ENCODE assay signal across 8 cellular contexts in genomic region chr2:55616509-55617159, GRCh38. TPM values are rescaled to one million over a fixed set of nuclear protein-coding genes. Genes with fewer than 3 reads are reported as not detected.
DNase-seq lines count a peak whose midpoint lies in the region; ATAC-seq, FAIRE-seq and TF ChIP-seq lines count a peak whose summit lies in the region.

No MANE protein-coding gene starts in this region.

- H3K9me3 ChIP-seq in WERI-Rb-1 (ENCODE audit: severe bottlenecking) (no peaks in the 10 kb centered on the region), H1 (ENCODE audit: insufficient read depth in 2 of 2, low read depth in 1 of 2, low read length in 1 of 2) (no peaks in the 10 kb centered on the region), mononuclear cell (ENCODE audit: low read depth, low read length) (no peaks in the 10 kb centered on the region), vagina (no peaks in the 10 kb centered on the region)

- H2AK5ac ChIP-seq in H1 (ENCODE audit: low read depth, low read length), result no peak overlapping the region

- H4K8ac ChIP-seq in H1 (ENCODE audit: extremely low read depth, insufficient read depth, low read length), result peak overlapping the region; percentile 98; the same call in 1 of the 2 replicates

- ATAC-seq in HG02852 (IDR thresholded peaks at IDR 0.05; ENCODE audit: unreplicated experiment), result peak; percentile 11

- H3K4me1 ChIP-seq in H1 (replicated peaks in 1 of 4; ENCODE audit: control insufficient read depth in 3 of 4, insufficient read depth in 4 of 4, low read length in 3 of 4) (peaks cover 0 to 3% (median 0%) of the 10 kb centered on the region in 4 experiments; a peak in 1 of 7 replicates), mononuclear cell (ENCODE audit: insufficient read depth, low read length) (peaks cover 36% of the 10 kb centered on the region), vagina (peaks cover 50% of the 10 kb centered on the region)

- no peak overlapping the region for H3K18ac ChIP-seq in H1 (ENCODE audit: extremely low read depth, low read length)

- 3% methylated on average over 23 of the region's 23 CpGs; no CpG with 5 or more reads in 1 of the 2 experiments for WGBS in H1 (ENCODE audit: extremely low coverage in 1 of 2, insufficient coverage in 1 of 2, insufficient read length in 1 of 2, insufficient replicate concordance in 2 of 2, low coverage in 1 of 2, low lambda C conversion rate in 2 of 2, missing lambda C conversion rate in 1 of 2), 2 experiments

- H2AFZ ChIP-seq in H1 (ENCODE audit: low read length), result 0 out of 2 replicates have a peak overlapping the region, but pooled peaks have one; percentile 27

- H4K5ac ChIP-seq in H1 (ENCODE audit: insufficient read length, low read depth, low read length), result peak overlapping the region; percentile 69

- H3K9ac ChIP-seq in H1 (replicated peaks in 1 of 4; ENCODE audit: extremely low read depth in 1 of 4, low read depth in 3 of 4, low read length in 3 of 4), result peak overlapping the region; percentile 90 to 98 (median 96)

- no peaks in the 10 kb centered on the region for H3K27me3 ChIP-seq in GM06990 (replicated peaks; ENCODE audit: control insufficient read depth, insufficient read depth, low read length)
- no peaks in the 10 kb centered on the region for H3K27me3 ChIP-seq in WERI-Rb-1 (ENCODE audit: insufficient read depth, low read depth, severe bottlenecking)
- H3K27me3 ChIP-seq in H1 (replicated peaks in 1 of 4; ENCODE audit: control insufficient read depth in 3 of 4, extremely low read depth in 1 of 4, insufficient read depth in 3 of 4, low read length in 3 of 4), result no peaks in the 10 kb centered on the region
- no peaks in the 10 kb centered on the region for H3K27me3 ChIP-seq in mononuclear cell (ENCODE audit: insufficient read depth, low read length)
- H3K27me3 ChIP-seq in vagina, result no peaks in the 10 kb centered on the region

- no peak overlapping the region for H3K23ac ChIP-seq in H1 (ENCODE audit: insufficient read length)

- peak overlapping the region; percentile 60 to 78 for H3K4me2 ChIP-seq in H1 (ENCODE audit: insufficient read depth in 1 of 2, low read depth in 2 of 2, low read length in 2 of 2)

- intact Hi-C loops in vagina (cut with DNase I), result no loop called here

- H3K4me3 ChIP-seq in GM06990 (replicated peaks; ENCODE audit: low read depth, low read length) (peak overlapping the region; percentile 96), WERI-Rb-1 (ENCODE audit: low read depth, low read length) (peak overlapping the region; percentile 95), H1 (ENCODE audit: extremely low read depth in 1 of 4, insufficient read depth in 2 of 4, low read depth in 3 of 4, low read length in 4 of 4) (peak overlapping the region; percentile 58 to 100 (median 98)), mononuclear cell (ENCODE audit: low read length) (peak overlapping the region; percentile 95), vagina (peak overlapping the region; percentile 93 to 95)

- H2BK20ac ChIP-seq in H1 (ENCODE audit: low read length), result no peak overlapping the region

- POLR2A ChIA-PET in H1 (lab: Charles Lee; ENCODE audit: partially characterized antibody), result interaction anchor here (0.6 to 2.4 kb wide), 6 partner anchors 13 to 335 kb away, joined by 3 to 8 read pairs (median 5); no protein-coding TSS in a partner anchor

- H3K36me3 ChIP-seq in GM06990 (ENCODE audit: control insufficient read depth, insufficient read depth, low read length) (peaks cover 1% of the 10 kb centered on the region), WERI-Rb-1 (peaks cover 39% of the 10 kb centered on the region), H1 (ENCODE audit: control insufficient read depth in 2 of 4, insufficient read depth in 4 of 4, low read length in 3 of 4) (peaks cover 2 to 20% (median 7%) of the 10 kb centered on the region in 4 experiments; a peak in 4 of 8 replicates), vagina (peaks cover 0 to 25% of the 10 kb centered on the region in 2 donors)

- DNase-seq in GM06990 (ENCODE audit: extremely low read depth, insufficient read length) (peak; percentile 50), NCI-H2029 (lab: John Stamatoyannopoulos, UW) (peak; percentile 71), WERI-Rb-1 (no peak), H1 (ENCODE audit: low read depth in 1 of 2, low spot score in 2 of 2) (no peak), vagina (ENCODE audit: extremely low spot score in 2 of 2) (no peak)

- no peak for FAIRE-seq in H1 (lab: Jason Lieb, UNC)

- H3K4ac ChIP-seq in H1 (replicated peaks; ENCODE audit: insufficient read length, low read depth, low read length), result peak overlapping the region; percentile 57

- H4K20me1 ChIP-seq in H1 (replicated peaks in 1 of 2; ENCODE audit: control insufficient read depth in 1 of 2, insufficient read depth in 2 of 2, low read length in 2 of 2), result peaks cover 0 to 6% of the 10 kb centered on the region in 2 experiments

- TF ChIP-seq EP300 in H1 (IDR thresholded peaks at IDR 0.05; ENCODE audit: borderline replicate concordance in 1 of 2, low read depth in 2 of 2, low read length in 2 of 2), result no peak

- peak overlapping the region; percentile 67 for H3K56ac ChIP-seq in H1 (replicated peaks; ENCODE audit: insufficient read length, low read depth, low read length)

- no peak overlapping the region for H2BK15ac ChIP-seq in H1 (ENCODE audit: low read length)

- no peak for TF ChIP-seq RAD21 in H1 (IDR thresholded peaks at IDR 0.05 in 1 of 2, conservative IDR thresholded peaks at IDR 0.05 in 1 of 2; ENCODE audit: low read depth in 2 of 2, low read length in 2 of 2)

- peak overlapping the region; percentile 92 for H2BK5ac ChIP-seq in H1 (ENCODE audit: low read depth, low read length)

- TF ChIP-seq POLR2A in H1 (IDR thresholded peaks at IDR 0.05; ENCODE audit: control extremely low read depth in 1 of 2, low read depth in 2 of 2, low read length in 2 of 2) (peak; percentile 18 to 57; a peak in 2 of 3 replicates), vagina (IDR thresholded peaks at IDR 0.05) (no peak)

- CTCF ChIA-PET in H1 (lab: Charles Lee; ENCODE audit: partially characterized antibody), result no interaction called here

- H3K79me2 ChIP-seq in H1 (ENCODE audit: control insufficient read depth in 1 of 2, insufficient read depth in 2 of 2, low read length in 2 of 2), result peaks cover 11 to 72% of the 10 kb centered on the region in 2 experiments

- peak overlapping the region; percentile 66 for H4K91ac ChIP-seq in H1 (replicated peaks; ENCODE audit: insufficient read length, low read length)

- peak overlapping the region; percentile 96 for H3K27ac ChIP-seq in 22Rv1
- peak overlapping the region; percentile 97 for H3K27ac ChIP-seq in WERI-Rb-1
- H3K27ac ChIP-seq in H1 (ENCODE audit: low read depth, low read length), result peak overlapping the region; percentile 96
- H3K27ac ChIP-seq in vagina, result peak overlapping the region; percentile 92

- H3K23me2 ChIP-seq in H1 (ENCODE audit: low read depth, low read length), result 0 out of 2 replicates have a peak, but pooled peaks cover 5% of the 10 kb centered on the region

- no peak overlapping the region for H2BK120ac ChIP-seq in H1 (replicated peaks; ENCODE audit: low read depth, low read length)

- H3K79me1 ChIP-seq in H1 (ENCODE audit: low read depth, low read length), result peaks cover 5% of the 10 kb centered on the region; the same call in 1 of the 2 replicates

- TF ChIP-seq CTCF in 22Rv1 (IDR thresholded peaks at IDR 0.05), result no peak
- no peak for TF ChIP-seq CTCF in GM06990 (IDR thresholded peaks at IDR 0.05; ENCODE audit: insufficient read depth, low read length, poor library complexity, severe bottlenecking)
- no peak for TF ChIP-seq CTCF in WERI-Rb-1 (IDR thresholded peaks at IDR 0.05; ENCODE audit: low read depth, low read length)
- TF ChIP-seq CTCF in H1 (IDR thresholded peaks at IDR 0.05; ENCODE audit: control extremely low read depth in 1 of 3, insufficient read depth in 1 of 3, low read depth in 1 of 3, low read length in 3 of 3), result no peak
- no peak for TF ChIP-seq CTCF in vagina (IDR thresholded peaks at IDR 0.05)

- peak overlapping the region; percentile 41 for H2BK12ac ChIP-seq in H1 (ENCODE audit: low read depth, low read length)

- no peak overlapping the region for H3K14ac ChIP-seq in H1 (ENCODE audit: insufficient read length)

TF ChIP-seq in H1, 55 proteins besides CTCF, POLR2A, EP300 and RAD21:
- TF ChIP-seq CREB1 (IDR thresholded peaks at IDR 0.05) (no peak), RFX5 (IDR thresholded peaks at IDR 0.05; ENCODE audit: borderline replicate concordance, low read depth, low read length) (no peak), TAF1 (IDR thresholded peaks at IDR 0.05; ENCODE audit: low read depth, low read length) (peak; percentile 46; the same call in 1 of the 2 replicates), USF2 (IDR thresholded peaks at IDR 0.05; ENCODE audit: low read length) (no peak), FOSL1 (IDR thresholded peaks at IDR 0.05; ENCODE audit: insufficient read depth, low read depth, low read length) (no peak), CTBP2 (IDR thresholded peaks at IDR 0.05; ENCODE audit: borderline replicate concordance, insufficient read depth, insufficient read length, low read length) (no peak), JUN (IDR thresholded peaks at IDR 0.05; ENCODE audit: low read depth, low read length) (no peak)

RNA-seq across cellular contexts. Expression of gene PPP4R3B, which starts 0.8 kb away (rescaled TPM):
- 38.8 and 39.1 TPM in 2 replicates for total RNA-seq in H1 (2021; fragmentation: NEBNext Ultra II Directional; extraction: Animal tissue kit (Norgen Biotek cat#: 25700))
- polyA plus RNA-seq in H1 (2011; rRNA removed), result 7.0 and 8.5 TPM in 2 replicates
- polyA plus RNA-seq in H1 (2011; cell fraction: cytosol; rRNA removed), result 12.7 TPM
- polyA plus RNA-seq in H1 (2011; cell fraction: nucleus; rRNA removed), result 7.0 TPM
- polyA plus RNA-seq in H1 (2012, experiment 1 of 2), result 12.3 to 23.7 TPM (median 14.6 TPM) in 4 replicates
- 2.7 TPM for polyA plus RNA-seq in H1 (2012, experiment 2 of 2)
- polyA plus RNA-seq in H1 (2013, experiment 1 of 2), result 20.4 TPM
- 19.1 TPM for polyA plus RNA-seq in H1 (2013, experiment 2 of 2)
- 11.1 and 15.3 TPM in 2 replicates for polyA minus RNA-seq in H1 (2011; rRNA and poly(A)+ RNA removed)
- polyA minus RNA-seq in H1 (2011; cell fraction: cytosol; rRNA and poly(A)+ RNA removed), result 14.8 TPM
- polyA minus RNA-seq in H1 (2011; cell fraction: nucleus; rRNA and poly(A)+ RNA removed), result 41.6 TPM
- total RNA-seq in mononuclear cell (59.3 TPM), vagina (44.9 TPM)

Comparison
In these comparisons a context has a peak if more than half of its experiments do, and no peak if none do; other contexts are left out.
1. DNase-seq: peak in GM06990 (single experiment) and NCI-H2029 (single experiment); none in WERI-Rb-1 (single experiment), H1 (0 of 2) and vagina (0 of 2).
2. POLR2A ChIP-seq: peak in H1 (2 of 2); none in vagina (0 of 2).
3. Peak in every context shown above with its lines, with median percentiles within 50 percentile points of each other: H3K27ac ChIP-seq and H3K4me3 ChIP-seq.